Comparison of ENCODE assay signal across 24 cellular contexts in the genomic region with DNA sequence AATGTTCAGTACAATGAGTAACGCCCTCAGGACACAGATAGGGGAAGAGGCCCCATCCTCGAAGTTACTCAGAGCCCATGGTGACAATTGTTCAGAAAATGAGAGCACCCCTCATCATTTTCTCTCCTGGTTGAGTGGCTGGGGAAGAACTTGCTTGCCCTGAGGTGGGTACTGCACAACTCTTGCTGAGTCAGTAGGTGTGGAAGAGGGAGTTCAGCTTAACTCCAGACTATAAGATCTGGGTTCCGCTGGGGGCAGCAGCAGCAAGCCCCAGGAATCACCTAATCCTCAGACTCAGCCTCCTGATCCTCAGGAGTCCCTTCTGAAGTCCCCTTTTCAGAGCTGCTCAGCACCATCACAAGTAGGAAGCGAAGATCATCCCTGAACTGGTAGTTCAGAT.
DNase-seq lines count a peak whose midpoint lies in the region; ATAC-seq and TF ChIP-seq lines count a peak whose summit lies in the region.
"Had no signal": no experiment of that assay in that cellular context is flagged by ENCODE, and none has a peak within 500 bp of the region (broad histone marks: within the 10 kb centered on the region; RNA-seq: fewer than 3 reads in every experiment).

No MANE protein-coding gene starts in this region.

- no peaks in the 10 kb centered on the region for H3F3A ChIP-seq in OCI-LY1 (ENCODE audit: insufficient read depth, low read length)

- WGBS in neuronal stem cell (ENCODE audit: extremely low coverage in 2 of 2, insufficient read length in 2 of 2, insufficient replicate concordance in 1 of 2), 2 donors, result no CpG with 5 or more reads among the region's 4 CpGs

- no peak overlapping the region for H4K91ac ChIP-seq in neuronal stem cell (ENCODE audit: low read depth, low read length, poor library complexity)

- H3K79me1 ChIP-seq in neuronal stem cell (ENCODE audit: low read depth, low read length), result no peaks in the 10 kb centered on the region

- no peak overlapping the region for H2BK120ac ChIP-seq in neuronal stem cell (ENCODE audit: low read depth, low read length)

- TF ChIP-seq CTCF in OCI-LY1 (IDR thresholded peaks at IDR 0.05; ENCODE audit: low read length), result peak; percentile 21; the same call in 1 of the 2 replicates

- no peaks in the 10 kb centered on the region for H4K20me1 ChIP-seq in OCI-LY1 (ENCODE audit: insufficient read depth, low read length)

- H3K27ac ChIP-seq in OCI-LY1 (ENCODE audit: low read depth, low read length, poor library complexity, severe bottlenecking) (no peak overlapping the region), neuronal stem cell (replicated peaks; ENCODE audit: low read length) (no peak overlapping the region)
- H3K27ac ChIP-seq: HL-60, RWPE1, SK-N-MC had no signal

- no peak overlapping the region for H3K23ac ChIP-seq in neuronal stem cell (ENCODE audit: low read depth, low read length, poor library complexity)

- no peak overlapping the region for H3K14ac ChIP-seq in neuronal stem cell (ENCODE audit: low read length)

- H3K36me3 ChIP-seq in OCI-LY1 (ENCODE audit: insufficient read depth, low read length) (no peaks in the 10 kb centered on the region), neuronal stem cell (replicated peaks in 1 of 2; ENCODE audit: control insufficient read depth in 2 of 2, insufficient read depth in 2 of 2, low read length in 2 of 2) (no peaks in the 10 kb centered on the region)

- no peak overlapping the region for H2BK5ac ChIP-seq in neuronal stem cell (ENCODE audit: low read length)

- H3K4me2 ChIP-seq in OCI-LY1 (ENCODE audit: low read length) (no peak overlapping the region), neuronal stem cell (ENCODE audit: insufficient read depth, low read length, poor library complexity, severe bottlenecking) (no peak overlapping the region)

- H2BK15ac ChIP-seq in neuronal stem cell (ENCODE audit: low read length), result no peak overlapping the region

- ATAC-seq in HG03457 (IDR thresholded peaks at IDR 0.05; ENCODE audit: unreplicated experiment) (no peak), left ventricle myocardium superior (no peak)
- ATAC-seq: HCT116 had no signal

- H2AK5ac ChIP-seq in neuronal stem cell (ENCODE audit: low read depth, low read length), result no peak overlapping the region

- H2AFZ ChIP-seq in OCI-LY1 (ENCODE audit: low read length) (no peak overlapping the region), neuronal stem cell (ENCODE audit: low read length) (peak overlapping the region; percentile 46)

- H3K27me3 ChIP-seq in OCI-LY1 (ENCODE audit: insufficient read depth, low read length) (no peaks in the 10 kb centered on the region), neuronal stem cell (ENCODE audit: control insufficient read depth in 3 of 3, insufficient read depth in 3 of 3, low read depth in 1 of 3, low read length in 3 of 3) (no peaks in the 10 kb centered on the region)

- H3K9ac ChIP-seq in OCI-LY1 (ENCODE audit: low read length) (no peak overlapping the region), neuronal stem cell (ENCODE audit: low read depth, low read length, poor library complexity) (no peak overlapping the region)

- H3K18ac ChIP-seq in neuronal stem cell (ENCODE audit: low read length), result no peak overlapping the region

- intact Hi-C loops in left ventricle myocardium superior (cut with micrococcal nuclease), result no loop called here

- no peaks in the 10 kb centered on the region for H3K9me2 ChIP-seq in OCI-LY1 (ENCODE audit: low read depth, low read length)

- H3K9me3 ChIP-seq in OCI-LY1 (ENCODE audit: low read length), result no peaks in the 10 kb centered on the region
- no peaks in the 10 kb centered on the region for H3K9me3 ChIP-seq in neuronal stem cell (replicated peaks in 1 of 2; ENCODE audit: control insufficient read depth in 2 of 2, insufficient read depth in 1 of 2, low read depth in 1 of 2, low read length in 2 of 2)

- H3K4me3 ChIP-seq in OCI-LY1 (ENCODE audit: low read depth, low read length, poor library complexity, severe bottlenecking) (no peak overlapping the region), neuronal stem cell (ENCODE audit: low read length in 2 of 2) (no peak overlapping the region)
- H3K4me3 ChIP-seq: SK-N-MC had no signal

- H3K79me2 ChIP-seq in OCI-LY1 (ENCODE audit: insufficient read depth, low read length), result no peaks in the 10 kb centered on the region

- H3K4me1 ChIP-seq in OCI-LY1 (ENCODE audit: insufficient read depth, low read length, severe bottlenecking) (peaks cover 30% of the 10 kb centered on the region), neuronal stem cell (ENCODE audit: control insufficient read depth in 2 of 2, insufficient read depth in 1 of 2, low read depth in 1 of 2, low read length in 2 of 2) (peaks cover 0 to 8% of the 10 kb centered on the region in 2 donors)

- H2BK12ac ChIP-seq in neuronal stem cell (ENCODE audit: low read length), result no peak overlapping the region

- no peak overlapping the region for H3K4ac ChIP-seq in neuronal stem cell (ENCODE audit: low read length)

- peak; percentile 7 for DNase-seq in ELF-1 (ENCODE audit: low read depth, low spot score)
- DNase-seq in dermis blood vessel endothelial cell, result peak; percentile 59
- no peak for DNase-seq in neuronal stem cell (ENCODE audit: low spot score)
- DNase-seq in SHP77 (lab: John Stamatoyannopoulos, UW), result no peak
- no peak for DNase-seq in left ventricle myocardium superior
- DNase-seq: Calu3; DND-41; Karpas-422; MV-4-11; NCI-H1105; NCI-H1436 treated with DMSO at 0.1 percent for 48 hours; NCI-H187 treated with DMSO at 0.1 percent for 48 hours; NCI-H2171 treated with DMSO at 0.1 percent for 48 hours; NCI-H345; NCI-H510A treated with DMSO at 0.1 percent for 48 hours; NCI-H748 treated with DMSO at 0.1 percent for 48 hours; NK-92 treated with Interleukin-12 subunit alpha and Interleukin-12 subunit beta, amount 100 ng/mL, for 24 hours; SIG-M5 had no signal

- H4K8ac ChIP-seq in neuronal stem cell (ENCODE audit: low read depth, low read length), result no peak overlapping the region

Comparison
In these comparisons a context has a peak if more than half of its experiments do, and no peak if none do; other contexts are left out.
1. DNase-seq: peak in ELF-1 (single experiment) and dermis blood vessel endothelial cell (single experiment); none in neuronal stem cell (single experiment), SHP77 (0 of 2) and left ventricle myocardium superior (single experiment).